In the genomic region with DNA sequence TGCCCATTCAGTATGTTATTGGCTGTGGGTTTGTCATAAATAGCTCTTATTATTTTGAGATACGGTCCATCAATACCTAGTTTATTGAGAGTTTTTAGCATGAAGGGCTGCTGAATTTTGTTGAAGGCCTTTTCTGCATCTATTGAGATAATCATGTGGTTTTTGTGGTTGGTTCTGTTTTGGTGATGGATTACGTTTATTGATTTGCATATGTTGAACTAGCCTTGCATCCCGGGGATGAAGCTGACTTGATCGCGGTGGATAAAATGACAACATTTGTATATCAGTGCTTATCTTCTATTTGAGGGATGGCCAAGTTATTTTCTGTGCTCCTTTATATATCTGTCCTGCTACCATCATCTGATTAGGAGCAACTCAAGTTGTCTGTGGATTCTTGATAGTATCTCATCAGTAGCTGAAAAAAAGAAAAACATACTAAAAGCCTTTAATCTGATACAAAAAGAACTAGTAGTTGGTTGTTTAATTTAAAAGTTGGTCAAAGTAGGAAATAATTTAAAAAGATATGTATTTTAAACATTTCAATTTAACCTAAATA, we compare ENCODE assay signal across 8 cellular contexts.
A peak's percentile ranks its signal among the peaks of the same experiment; 100 is the strongest.
DNase-seq lines count a peak whose midpoint lies in the region; ATAC-seq, FAIRE-seq and TF ChIP-seq lines count a peak whose summit lies in the region.
"Not testable (repeated sequence)": the region's sequence is repeated elsewhere in the genome, so short reads cannot be mapped to it uniquely, and the experiment has no call there.

No MANE protein-coding gene starts in this region.

- not testable (repeated sequence) for H3K4me3 ChIP-seq in BLaER1; BLaER1 treated with 17β-estradiol and CSF1 and Interleukin-3, amounts not matched to agents 10 nM and 100 nM; HEK293 (ENCODE audit: low read depth, low read length); Karpas-422 (ENCODE audit: low read length); K562

- H3K36me3 ChIP-seq in BLaER1, result peaks cover 19% of the 10 kb centered on the region
- H3K36me3 ChIP-seq in BLaER1 treated with 17β-estradiol and CSF1 and Interleukin-3, amounts not matched to agents 10 nM and 100 nM, result peaks cover 0 to 23% (median 4%) of the 10 kb centered on the region in 11 experiments; a peak in 9 of 22 replicates
- not testable (repeated sequence) for H3K36me3 ChIP-seq in HEK293 (ENCODE audit: control insufficient read depth in 2 of 2, insufficient read depth in 1 of 2, low read length in 2 of 2); Karpas-422 (ENCODE audit: insufficient read depth, low read length); K562 (ENCODE audit: control insufficient read depth, insufficient read depth, low read length)

- H3K4me1 Mint-ChIP-seq in activated naive CD8-positive, alpha-beta T cell (ENCODE audit: low read depth); endothelial cell (ENCODE audit: unreplicated experiment): not testable (repeated sequence)

- not testable (repeated sequence) for TF ChIP-seq POLR2A in K562 (conservative IDR thresholded peaks at IDR 0.05)

- H3K27me3 ChIP-seq in BLaER1; BLaER1 treated with 17β-estradiol and CSF1 and Interleukin-3, amounts not matched to agents 10 nM and 100 nM; Karpas-422 (ENCODE audit: low read length); K562 (ENCODE audit: control insufficient read depth in 2 of 2, insufficient read depth in 2 of 2, low read length in 2 of 2): not testable (repeated sequence)

- TF ChIP-seq EP300 in K562 (IDR thresholded peaks at IDR 0.05; ENCODE audit: low read length), result not testable (repeated sequence)

- H3K4me2 ChIP-seq in BLaER1, result peak overlapping the region; percentile 27
- peak overlapping the region in 10 of 11 experiments; percentile 6 to 57 (median 30); a peak in 11 of 22 replicates for H3K4me2 ChIP-seq in BLaER1 treated with 17β-estradiol and CSF1 and Interleukin-3, amounts not matched to agents 10 nM and 100 nM
- not testable (repeated sequence) for H3K4me2 ChIP-seq in Karpas-422 (ENCODE audit: low read depth, low read length, poor library complexity, severe bottlenecking); K562 (ENCODE audit: insufficient read depth, low read length)

- H3K27ac ChIP-seq in BLaER1; BLaER1 treated with 17β-estradiol and CSF1 and Interleukin-3, amounts not matched to agents 10 nM and 100 nM; HEK293 (ENCODE audit: extremely low read depth, low read depth, low read length); Karpas-422 (ENCODE audit: low read length); K562 (ENCODE audit: extremely low read depth, low read depth, low read length): not testable (repeated sequence)

- POLR2A ChIA-PET in HEK293 (lab: Yijun Ruan, JAX); K562 (lab: Yijun Ruan, JAX): not testable (repeated sequence)

- intact Hi-C loops in K562 (cut with micrococcal nuclease), result not testable (repeated sequence)

- not testable (repeated sequence) for H3K79me2 ChIP-seq in Karpas-422 (ENCODE audit: low read length); K562 (ENCODE audit: control insufficient read depth, insufficient read depth, low read length)

- H3K4me1 ChIP-seq in BLaER1 (peaks cover 58% of the 10 kb centered on the region), Karpas-422 (ENCODE audit: low read length) (peaks cover 21% of the 10 kb centered on the region)
- H3K4me1 ChIP-seq in BLaER1 treated with 17β-estradiol and CSF1 and Interleukin-3, amounts not matched to agents 10 nM and 100 nM, result peaks cover 6 to 43% (median 26%) of the 10 kb centered on the region in 10 experiments; a peak in 16 of 20 replicates
- H3K4me1 ChIP-seq in HEK293 (ENCODE audit: control insufficient read depth, insufficient read depth, low read length); K562 (replicated peaks in 1 of 2; ENCODE audit: control insufficient read depth in 2 of 2, insufficient read depth in 2 of 2, low read length in 2 of 2): not testable (repeated sequence)

- WGBS in K562 (ENCODE audit: insufficient coverage, low coverage, missing lambda C conversion rate), result 37% methylated on average over 5 of the region's 5 CpGs

- H3K4me3 Mint-ChIP-seq in activated naive CD8-positive, alpha-beta T cell, result peak overlapping the region; percentile 7
- H3K4me3 Mint-ChIP-seq in endothelial cell (ENCODE audit: unreplicated experiment), result peak overlapping the region; percentile 58

- peaks cover 24% of the 10 kb centered on the region for H3K9me3 ChIP-seq in BLaER1
- H3K9me3 ChIP-seq in BLaER1 treated with 17β-estradiol and CSF1 and Interleukin-3, amounts not matched to agents 10 nM and 100 nM (replicated peaks in 1 of 11), result peaks cover 5 to 38% (median 23%) of the 10 kb centered on the region in 11 experiments; a peak in 19 of 22 replicates
- not testable (repeated sequence) for H3K9me3 ChIP-seq in HEK293 (ENCODE audit: control insufficient read depth, insufficient read depth, low read depth, low read length); Karpas-422 (ENCODE audit: low read length); K562 (replicated peaks; ENCODE audit: control insufficient read depth, insufficient read depth, low read depth, low read length)

- in situ Hi-C loops in K562 (cut with MboI), result not testable (repeated sequence)

- not testable (repeated sequence) for H3K9me3 Mint-ChIP-seq in activated naive CD8-positive, alpha-beta T cell (ENCODE audit: low read depth); endothelial cell (ENCODE audit: unreplicated experiment)

- H3K9me1 ChIP-seq in K562 (ENCODE audit: control insufficient read depth, insufficient read depth, low read length), result not testable (repeated sequence)

- H2AFZ ChIP-seq in Karpas-422 (ENCODE audit: low read length); K562 (ENCODE audit: low read depth, low read length): not testable (repeated sequence)

- not testable (repeated sequence) for H3K9me2 ChIP-seq in Karpas-422 (replicated peaks; ENCODE audit: insufficient read depth, low read length)

- not testable (repeated sequence) for H4K20me1 ChIP-seq in BLaER1; BLaER1 treated with 17β-estradiol and CSF1 and Interleukin-3, amounts not matched to agents 10 nM and 100 nM; Karpas-422 (ENCODE audit: insufficient read depth, low read depth, low read length); K562 (replicated peaks; ENCODE audit: control insufficient read depth, insufficient read depth, low read length)

- H3K27ac Mint-ChIP-seq in activated naive CD8-positive, alpha-beta T cell; endothelial cell (ENCODE audit: unreplicated experiment): not testable (repeated sequence)

- CTCF ChIA-PET in HEK293 (lab: Yijun Ruan, JAX), result not testable (repeated sequence)
- CTCF ChIA-PET in K562 (lab: Yijun Ruan, JAX; ENCODE audit: low intra/inter-chr PET ratio), result interaction anchor here (0.6 kb wide), 1 partner anchor 1102 kb away, joined by 3 read pairs; no protein-coding TSS in a partner anchor

- not testable (repeated sequence) for BruUV-seq in K562 (replicated peaks; lab: Mats Ljungman, UMichigan)

- H3K9ac ChIP-seq in BLaER1; BLaER1 treated with 17β-estradiol and CSF1 and Interleukin-3, amounts not matched to agents 10 nM and 100 nM; Karpas-422 (ENCODE audit: low read length); K562 (ENCODE audit: insufficient read depth in 1 of 2, low read depth in 2 of 2, low read length in 2 of 2): not testable (repeated sequence)

- ATAC-seq in K562, result not testable (repeated sequence)

- FAIRE-seq in K562 (lab: Jason Lieb, UNC), result not testable (repeated sequence)

- TF ChIP-seq RAD21 in K562 (CRISPR knock-in tag; conservative IDR thresholded peaks at IDR 0.05 in 1 of 2, IDR thresholded peaks at IDR 0.05 in 1 of 2), result not testable (repeated sequence)

- not testable (repeated sequence) for H3K27me3 Mint-ChIP-seq in activated naive CD8-positive, alpha-beta T cell; endothelial cell (ENCODE audit: unreplicated experiment)

- DNase-seq in Karpas-422 (peak; percentile 52), OCI-M1 (lab: John Stamatoyannopoulos, UW) (peak; percentile 15)
- not testable (repeated sequence) for DNase-seq in K562 (ENCODE audit: extremely low read depth in 1 of 4, low spot score in 3 of 4); endothelial cell (ENCODE audit: low spot score)

- TF ChIP-seq CTCF in HEK293 (tag by site-specific recombination; IDR thresholded peaks at IDR 0.05); K562 (IDR thresholded peaks at IDR 0.05 in 2 of 3, conservative IDR thresholded peaks at IDR 0.05 in 1 of 3; ENCODE audit: insufficient read depth in 2 of 3, low read depth in 1 of 3, low read length in 3 of 3); endothelial cell (IDR thresholded peaks at IDR 0.05; ENCODE audit: unreplicated experiment): not testable (repeated sequence)

- peaks cover 39% of the 10 kb centered on the region for H3K36me3 Mint-ChIP-seq in activated naive CD8-positive, alpha-beta T cell
- peaks cover 50% of the 10 kb centered on the region for H3K36me3 Mint-ChIP-seq in endothelial cell (ENCODE audit: low read depth, unreplicated experiment)

TF ChIP-seq in HEK293, 187 proteins besides CTCF, POLR2A, EP300 and RAD21:
- 0 out of 2 replicates have a peak, but pooled peaks have one; percentile 52 for TF ChIP-seq ZNF10 (tag by site-specific recombination; IDR thresholded peaks at IDR 0.05)
TF ChIP-seq in HEK293: peak in this region for 1; not testable (repeated sequence) for 186.

TF ChIP-seq in K562, 482 proteins besides CTCF, POLR2A, EP300 and RAD21 (continues in another document):
- TF ChIP-seq SMARCE1 (IDR thresholded peaks at IDR 0.05), result 0 out of 2 replicates have a peak, but pooled peaks have one; percentile 9
